ENCODE assay signal across 20 cellular contexts in the genomic region with DNA sequence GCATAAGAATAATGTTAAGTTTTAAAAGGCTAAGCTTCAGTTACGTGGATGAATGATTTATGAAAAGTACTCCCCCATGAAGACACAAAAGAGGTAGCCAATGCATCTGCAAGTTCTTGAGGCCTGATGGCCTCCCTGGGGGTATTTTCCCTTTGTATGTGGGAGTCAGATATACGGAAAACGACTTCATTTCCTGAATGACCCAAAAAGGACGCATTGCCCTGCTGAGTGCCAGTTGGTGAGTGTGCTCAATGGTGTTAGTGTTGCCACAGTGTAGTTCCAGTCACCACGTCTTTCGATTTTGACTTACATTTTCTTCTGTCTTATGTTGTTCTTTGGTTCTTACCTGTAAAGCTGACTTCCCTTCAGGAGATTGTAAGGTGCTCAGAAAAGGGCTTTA. TPM values are rescaled to one million over a fixed set of nuclear protein-coding genes. Genes with fewer than 3 reads are reported as not detected.
DNase-seq lines count a peak whose midpoint lies in the region; ATAC-seq, FAIRE-seq and TF ChIP-seq lines count a peak whose summit lies in the region.
"Had no signal": no experiment of that assay in that cellular context is flagged by ENCODE, and none has a peak within 500 bp of the region (broad histone marks: within the 10 kb centered on the region; RNA-seq: fewer than 3 reads in every experiment).

No MANE protein-coding gene starts in this region.

- CTCF ChIA-PET in HEK293 (lab: Yijun Ruan, JAX), result no interaction called here
- CTCF ChIA-PET in GM12878 (lab: Yijun Ruan, JAX), result interaction anchor here (1.0 to 1.9 kb wide), 4 partner anchors 42 to 352 kb away, joined by 3 to 5 read pairs (median 4); no protein-coding TSS in a partner anchor

- H3K4me3 ChIP-seq in HEK293 (ENCODE audit: low read depth, low read length), result no peak overlapping the region
- H3K4me3 ChIP-seq in GM12878, result peak overlapping the region; percentile 39; the same call in 1 of the 2 replicates
- H3K4me3 ChIP-seq in mesendoderm (ENCODE audit: low read length), result no peak overlapping the region
- H3K4me3 ChIP-seq: coronary artery had no signal

- TF ChIP-seq POLR2A in GM12878 (IDR thresholded peaks at IDR 0.05; ENCODE audit: low read depth, low read length), result no peak

- H3K56ac ChIP-seq in mesendoderm (ENCODE audit: low read length), result no peak overlapping the region

- H2AFZ ChIP-seq in GM12878 (ENCODE audit: control insufficient read depth, low read depth, low read length), result no peak overlapping the region

- H2BK5ac ChIP-seq in mesendoderm (ENCODE audit: low read length), result no peak overlapping the region

- H4K5ac ChIP-seq in mesendoderm (ENCODE audit: low read length), result no peak overlapping the region

- peaks cover 4% of the 10 kb centered on the region for H4K20me1 ChIP-seq in GM12878 (ENCODE audit: control insufficient read depth, insufficient read depth)

- no peak overlapping the region for H3K18ac ChIP-seq in mesendoderm (ENCODE audit: low read length)

- H3K27ac ChIP-seq in HEK293 (ENCODE audit: extremely low read depth, low read depth, low read length) (no peak overlapping the region), GM12878 (ENCODE audit: control insufficient read depth, insufficient read depth) (peak overlapping the region; percentile 38), mesendoderm (ENCODE audit: low read depth, low read length) (no peak overlapping the region)

- SMC1A ChIA-PET in GM12878 (lab: Charles Lee; ENCODE audit: uncharacterized antibody, unreplicated experiment), result interaction anchor here (0.7 to 7.3 kb wide), 20 partner anchors 9 to 375 kb away, joined by 3 to 76 read pairs (median 6); no protein-coding TSS in a partner anchor

- peaks cover 98% of the 10 kb centered on the region for H3K4me1 Mint-ChIP-seq in CD14-positive monocyte

- BruUV-seq in GM12878 (replicated peaks; lab: Mats Ljungman, UMichigan), result no TSS peak

- H3K4me2 ChIP-seq in GM12878 (ENCODE audit: control insufficient read depth, insufficient read depth) (peak overlapping the region; percentile 5), mesendoderm (ENCODE audit: low read length) (no peak overlapping the region)

- H3K4me1 ChIP-seq in HEK293 (ENCODE audit: control insufficient read depth, insufficient read depth, low read length) (peaks cover 2% of the 10 kb centered on the region; the same call in 1 of the 2 replicates), GM12878 (ENCODE audit: control insufficient read depth, insufficient read depth, low read length) (peaks cover 24% of the 10 kb centered on the region), mesendoderm (ENCODE audit: control insufficient read depth, low read depth, low read length) (peaks cover 17% of the 10 kb centered on the region)

- POLR2A ChIA-PET in HEK293 (lab: Yijun Ruan, JAX) (no interaction called here), GM12878 (lab: Charles Lee) (interaction anchor here (0.7 to 1.9 kb wide), 4 partner anchors 18 to 93 kb away, joined by 3 to 6 read pairs (median 3); no protein-coding TSS in a partner anchor)

- peak; percentile 2; the same call in 1 of the 3 replicates for ATAC-seq in GM12878
- ATAC-seq: esophagus mucosa; HCT116; stimulated activated naive CD8-positive, alpha-beta T cell treated with anti-CD3 and anti-CD28 coated beads, Interleukin-15, amount 100 ng/mL, for 72 hours had no signal

- no peak for DNase-seq in CD14-positive monocyte (ENCODE audit: low spot score)
- DNase-seq in GM12878 (ENCODE audit: low read depth, low spot score), result no peak
- peak; percentile 44 for DNase-seq in mesendoderm
- no peak for DNase-seq in posterior vena cava (ENCODE audit: low spot score)
- DNase-seq in NCI-H187 (lab: John Stamatoyannopoulos, UW), result no peak
- DNase-seq in NOMO-1 (lab: John Stamatoyannopoulos, UW; ENCODE audit: unreplicated experiment in 2 of 2), result no peak
- DNase-seq in HPDE6-E6E7 (ENCODE audit: extremely low spot score), result no peak
- DNase-seq: activated CD4-positive, alpha-beta T cell treated with anti-CD3 and anti-CD28 coated beads for 4 hours; activated T-cell treated with anti-CD3 and anti-CD28 coated beads, Interleukin-2, amount 50 U/mL, for 48 hours; AML-193; head of caudate nucleus; Karpas-422; NCI-H1694 treated with DMSO at 0.1 percent for 48 hours; posterior cingulate gyrus; stimulated activated naive CD8-positive, alpha-beta T cell treated with anti-CD3 and anti-CD28 coated beads, Interleukin-15, amount 100 ng/mL, for 72 hours had no signal

- no peak for TF ChIP-seq EP300 in GM12878 (IDR thresholded peaks at IDR 0.05; ENCODE audit: borderline replicate concordance in 1 of 2, control insufficient read depth in 1 of 2, low read depth in 2 of 2, low read length in 2 of 2)

- H3K4ac ChIP-seq in mesendoderm (ENCODE audit: low read depth, low read length), result no peak overlapping the region

- TF ChIP-seq CTCF in CD14-positive monocyte (IDR thresholded peaks at IDR 0.05) (no peak), HEK293 (tag by site-specific recombination; IDR thresholded peaks at IDR 0.05) (no peak), GM12878 (IDR thresholded peaks at IDR 0.05 in 2 of 3, conservative IDR thresholded peaks at IDR 0.05 in 1 of 3; ENCODE audit: control insufficient read depth in 2 of 3, extremely low read depth in 1 of 3, insufficient read depth in 1 of 3, low read depth in 3 of 3, low read length in 3 of 3) (no peak)

- no peak overlapping the region for H2BK120ac ChIP-seq in mesendoderm (ENCODE audit: low read depth, low read length)

- H3K9me3 ChIP-seq in HEK293 (ENCODE audit: control insufficient read depth, insufficient read depth, low read depth, low read length) (no peaks in the 10 kb centered on the region), GM12878 (replicated peaks; ENCODE audit: control insufficient read depth, insufficient read depth, low read length) (no peaks in the 10 kb centered on the region)

- in situ Hi-C loops in GM12878 (cut with MboI), result no loop called here

- FAIRE-seq in GM12878 (lab: Jason Lieb, UNC), result no peak

- no peak overlapping the region for H3K4me3 Mint-ChIP-seq in CD14-positive monocyte
- H3K4me3 Mint-ChIP-seq: T-helper 2 cell treated with Interferon-gamma antibody and Interleukin-4, amounts not matched to agents 5 μg/mL and 100 μg/mL, for 36 hours had no signal

- H3K79me1 ChIP-seq in mesendoderm (ENCODE audit: low read length), result peaks cover 30% of the 10 kb centered on the region

- H3K27me3 Mint-ChIP-seq in CD14-positive monocyte (ENCODE audit: low read depth in 3 of 3), result peaks cover 0 to 1% (median 0%) of the 10 kb centered on the region in 3 donors
- H3K27me3 Mint-ChIP-seq: stimulated activated naive CD8-positive, alpha-beta T cell treated with anti-CD3 and anti-CD28 coated beads, Interleukin-15, amount 100 ng/mL, for 72 hours had no signal

- no peak overlapping the region for H3K23ac ChIP-seq in mesendoderm (ENCODE audit: low read length)

- no peak overlapping the region for H2BK15ac ChIP-seq in mesendoderm (replicated peaks; ENCODE audit: low read depth)

- H3K9ac ChIP-seq in GM12878 (ENCODE audit: control insufficient read depth, insufficient read depth, low read length), result no peak overlapping the region
- no peak overlapping the region for H3K9ac ChIP-seq in mesendoderm (ENCODE audit: low read length)

- H3K36me3 ChIP-seq in HEK293 (ENCODE audit: control insufficient read depth in 2 of 2, insufficient read depth in 1 of 2, low read length in 2 of 2) (no peaks in the 10 kb centered on the region), GM12878 (ENCODE audit: control insufficient read depth in 2 of 2, insufficient read depth in 2 of 2, low read length in 1 of 2) (peaks cover 7 to 19% of the 10 kb centered on the region in 2 experiments; a peak in 3 of 4 replicates), mesendoderm (ENCODE audit: control insufficient read depth, insufficient read depth, low read length) (no peaks in the 10 kb centered on the region)

- intact Hi-C loops in CD14-positive monocyte (cut with micrococcal nuclease) (loop anchor here (10.0 kb wide), 3 partner anchors 67 to 177 kb away; no protein-coding TSS in a partner anchor), GM12878 (cut with micrococcal nuclease; ENCODE audit: unreplicated experiment) (loop anchor here (10.0 kb wide), 1 partner anchor 1067 kb away; no protein-coding TSS in a partner anchor), posterior vena cava (cut with DNase I) (loop anchor here in 1 of 2 donors (10.0 kb wide), 1 partner anchor 97 kb away; no protein-coding TSS in a partner anchor)

- H3K27me3 ChIP-seq in GM12878 (replicated peaks in 1 of 2; ENCODE audit: control insufficient read depth in 2 of 2, insufficient read depth in 2 of 2, low read length in 1 of 2) (no peaks in the 10 kb centered on the region), mesendoderm (ENCODE audit: insufficient read depth, low read length, poor library complexity) (no peaks in the 10 kb centered on the region)

- 96% methylated on average over 6 of the region's 6 CpGs for WGBS in GM12878 (ENCODE audit: insufficient coverage, insufficient replicate concordance, low lambda C conversion rate, missing lambda C conversion rate)
- WGBS in mesendoderm (ENCODE audit: extremely low coverage, insufficient coverage, low lambda C conversion rate), result no CpG with 5 or more reads among the region's 6 CpGs

- no peak for TF ChIP-seq RAD21 in GM12878 (IDR thresholded peaks at IDR 0.05; ENCODE audit: insufficient read depth, low read depth, low read length)

- no peaks in the 10 kb centered on the region for H3K9me3 Mint-ChIP-seq in CD14-positive monocyte
- H3K9me3 Mint-ChIP-seq: stimulated activated naive CD8-positive, alpha-beta T cell treated with anti-CD3 and anti-CD28 coated beads, Interleukin-15, amount 100 ng/mL, for 72 hours; T-helper 2 cell treated with Interferon-gamma antibody and Interleukin-4, amounts not matched to agents 5 μg/mL and 100 μg/mL, for 36 hours had no signal

- peaks cover 35 to 50% of the 10 kb centered on the region in 2 donors for H3K36me3 Mint-ChIP-seq in CD14-positive monocyte

- no peak overlapping the region for H2AK5ac ChIP-seq in mesendoderm (ENCODE audit: low read length)

- RAD21 ChIA-PET in GM12878 (lab: Charles Lee; ENCODE audit: unreplicated experiment), result interaction anchor here (0.8 to 7.2 kb wide), 5 partner anchors 15 to 109 kb away, joined by 3 to 75 read pairs (median 5); no protein-coding TSS in a partner anchor

- peak overlapping the region in 6 of 7 donors; percentile 8 to 86 (median 49) for H3K27ac Mint-ChIP-seq in CD14-positive monocyte
- H3K27ac Mint-ChIP-seq: stimulated activated naive CD8-positive, alpha-beta T cell treated with anti-CD3 and anti-CD28 coated beads, Interleukin-15, amount 100 ng/mL, for 72 hours; T-helper 2 cell treated with Interferon-gamma antibody and Interleukin-4, amounts not matched to agents 5 μg/mL and 100 μg/mL, for 36 hours had no signal

- peaks cover 97% of the 10 kb centered on the region for H3K79me2 ChIP-seq in GM12878 (ENCODE audit: control insufficient read depth, insufficient read depth, low read length)
- H3K79me2 ChIP-seq in mesendoderm (ENCODE audit: control insufficient read depth, insufficient read depth, low read length), result peaks cover 26% of the 10 kb centered on the region

- no peak overlapping the region for H4K8ac ChIP-seq in mesendoderm (ENCODE audit: low read depth, low read length)

RNA-seq across cellular contexts. Expression of a gene that starts 8.0 kb away (rescaled TPM):
- 10 to 100 TPM in 1 of 2 donors, 1 to 10 TPM in 1; 6.8 to 11.7 TPM for polyA plus RNA-seq in CD14-positive monocyte
- 109 and 115 TPM in 2 replicates for total RNA-seq in GM12878 (2013; cell fraction: nucleolus; rRNA removed)
- total RNA-seq in GM12878 (2014; rRNA removed), result 24.0 and 24.9 TPM in 2 replicates
- 26.3 and 28.4 TPM in 2 replicates for total RNA-seq in GM12878 (2014; rRNA removed; fragmentation: Illumina TruSeq; extraction: Trizol)
- total RNA-seq in GM12878 (2021), result 69.7 and 74.8 TPM in 2 replicates
- polyA plus RNA-seq in GM12878 (2011; ENCODE audit: low read depth), result 18.0 TPM
- 27.2 and 29.7 TPM in 2 replicates for polyA plus RNA-seq in GM12878 (2011; rRNA removed)
- 21.0 and 26.5 TPM in 2 replicates for polyA plus RNA-seq in GM12878 (2011; cell fraction: cytosol; rRNA removed)
- polyA plus RNA-seq in GM12878 (2011; cell fraction: nucleus; rRNA removed), result 53.6 and 57.2 TPM in 2 replicates
- polyA plus RNA-seq in GM12878 (2012), result 22.0 and 25.1 TPM in 2 replicates
- 32.6 and 34.6 TPM in 2 replicates for polyA plus RNA-seq in GM12878 (2014; fragmentation: Illumina TruSeq; extraction: Trizol)
- polyA plus RNA-seq in GM12878 (2014; fragmentation: Nextera tagmentation; extraction: Ambion mirVana), result 10 to 100 TPM in 1 of 2 experiments, 1 to 10 TPM in 1; 6.6 to 10.4 TPM
- polyA plus RNA-seq in GM12878 (2014; rRNA removed), result 25.1 and 26.3 TPM in 2 replicates
- polyA plus RNA-seq in GM12878 (2016; fragmentation: Nextera tagmentation; extraction: Ambion mirVana), result 10 to 100 TPM in 1 of 2 experiments, 1 to 10 TPM in 1; 7.8 to 12.5 TPM
- polyA minus RNA-seq in GM12878 (2011; rRNA and poly(A)+ RNA removed), result 52.2 and 65.0 TPM in 2 replicates
- polyA minus RNA-seq in GM12878 (2011; cell fraction: cytosol; rRNA and poly(A)+ RNA removed), result 23.9 and 25.7 TPM in 2 replicates
- polyA minus RNA-seq in GM12878 (2011; cell fraction: nucleus; rRNA and poly(A)+ RNA removed), result 74.2 and 133 TPM in 2 replicates
- polyA plus RNA-seq in mesendoderm (2013, experiment 1 of 2), result 6.9 TPM
- 7.1 TPM for polyA plus RNA-seq in mesendoderm (2013, experiment 2 of 2)
- total RNA-seq in posterior vena cava, result 10 to 100 TPM; 60.3 to 65.7 TPM
